20 cellular contexts compared by ENCODE assay signal in the genomic region with DNA sequence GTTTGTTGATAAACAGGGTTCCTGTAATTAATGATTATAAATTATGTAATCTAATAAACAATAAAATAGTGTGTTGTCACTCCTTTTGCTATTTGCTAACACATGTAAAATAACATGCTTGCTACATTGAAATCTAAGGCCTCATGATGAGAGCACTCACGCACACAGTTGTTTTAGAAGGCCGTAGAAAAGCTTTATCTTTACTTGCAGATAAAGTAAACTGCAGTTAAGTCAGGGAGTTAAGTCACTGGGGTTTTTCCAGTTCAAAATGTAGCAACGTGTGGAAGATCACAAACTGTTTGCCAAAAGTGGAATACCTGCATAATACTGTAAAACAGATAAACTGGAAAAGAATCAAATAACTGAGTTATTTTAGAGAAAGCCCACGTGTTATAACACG.
"Had no signal": no experiment of that assay in that cellular context is flagged by ENCODE, and none has a peak within 500 bp of the region (broad histone marks: within the 10 kb centered on the region; RNA-seq: fewer than 3 reads in every experiment).

No MANE protein-coding gene starts in this region.

- FAIRE-seq: islet of Langerhans, small intestine had no signal

- ATAC-seq: naive thymus-derived CD8-positive, alpha-beta T cell had no signal

- DNase-seq: colonic mucosa; dermis blood vessel endothelial cell; erythroblast; foreskin melanocyte; heart left ventricle; hypothalamus; kidney glomerular epithelial cell; mucosa of descending colon; naive thymus-derived CD8-positive, alpha-beta T cell; ovary; small intestine; stimulated activated CD4-positive, alpha-beta T cell treated with anti-CD3 and anti-CD28 coated beads, Interleukin-12 subunit alpha, Interleukin-12 subunit beta, amount 100 ng/mL, for 4 hours; stimulated activated naive CD4-positive, alpha-beta T cell; stomach; substantia nigra; transverse colon had no signal

- H3K27me3 ChIP-seq: colonic mucosa, heart left ventricle, neutrophil, ovary, right atrium auricular region, stomach, transverse colon had no signal

- H3K27ac ChIP-seq: colonic mucosa, neutrophil, ovary, stomach, thoracic aorta, transverse colon had no signal

- H3K4me3 ChIP-seq: colonic mucosa, heart left ventricle, mucosa of descending colon, ovary, right atrium auricular region, stomach, thoracic aorta, transverse colon had no signal

- H3K4me1 ChIP-seq: colonic mucosa, right atrium auricular region, transverse colon had no signal

- H3K36me3 ChIP-seq: colonic mucosa, heart left ventricle, neutrophil, ovary, right atrium auricular region, stomach, thoracic aorta, transverse colon had no signal

- H3K9me3 ChIP-seq: colonic mucosa, heart left ventricle, mucosa of descending colon, neutrophil, ovary, right atrium auricular region, stomach, thoracic aorta, transverse colon had no signal
